9 cellular contexts compared by ENCODE assay signal in the genomic region with DNA sequence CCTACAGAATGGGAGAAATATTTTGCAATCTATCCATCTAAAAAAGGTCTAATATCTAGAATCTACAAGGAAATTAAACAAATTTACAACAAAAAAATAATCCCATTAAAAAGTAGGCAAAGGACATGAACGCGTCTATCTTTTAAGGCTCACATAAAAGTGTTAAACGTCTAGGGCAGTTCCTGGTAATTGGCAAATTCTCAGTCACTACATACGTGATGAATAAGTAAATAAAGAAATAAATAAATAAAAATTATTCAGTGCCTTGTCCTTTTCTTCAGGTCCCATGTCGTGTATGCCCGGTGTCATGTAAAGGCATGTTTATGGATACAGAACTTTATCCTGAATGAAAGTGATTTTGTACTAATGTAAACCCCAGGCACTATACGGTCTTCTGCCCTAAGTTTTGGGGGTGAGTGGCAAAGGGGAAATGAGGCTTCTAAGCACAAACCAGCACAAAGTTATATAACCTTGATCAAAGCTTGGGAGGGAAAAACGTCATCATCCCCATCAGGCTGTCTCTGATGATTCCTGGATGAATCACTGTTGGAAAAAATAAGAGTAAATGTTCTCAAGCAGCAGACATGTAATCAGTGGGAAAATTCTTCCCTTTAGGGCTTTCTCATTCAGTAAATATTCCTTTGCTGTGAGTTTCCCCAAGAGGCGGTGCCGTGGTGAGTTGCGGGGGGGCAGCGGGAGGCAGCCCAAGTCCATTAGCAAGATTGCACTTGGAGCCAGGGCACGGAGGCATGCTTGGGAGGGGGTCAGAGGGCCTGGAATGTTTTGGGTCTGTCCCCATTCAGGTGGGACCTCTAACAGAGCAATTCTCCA. TPM values are rescaled to one million over a fixed set of nuclear protein-coding genes. Genes with fewer than 3 reads are reported as not detected.
DNase-seq lines count a peak whose midpoint lies in the region; ATAC-seq and TF ChIP-seq lines count a peak whose summit lies in the region.
"Had no signal": no experiment of that assay in that cellular context is flagged by ENCODE, and none has a peak within 500 bp of the region (broad histone marks: within the 10 kb centered on the region; RNA-seq: fewer than 3 reads in every experiment).

No MANE protein-coding gene starts in this region.

- H3K4me1 Mint-ChIP-seq in CD8-positive, alpha-beta T cell (ENCODE audit: low read depth) = peaks cover 6% of the 10 kb centered on the region

- H3K27me3 Mint-ChIP-seq in CD8-positive, alpha-beta T cell (ENCODE audit: low read depth) = no peaks in the 10 kb centered on the region

- H3K27ac ChIP-seq in coronary artery (peak overlapping the region; percentile 75 to 93), lung (ENCODE audit: low read depth in 1 of 2, low read length in 1 of 2) (peak overlapping the region in 1 of 2 donors; percentile 5), urinary bladder (ENCODE audit: low read depth) (peak overlapping the region; percentile 66), spleen (no peak overlapping the region)
- no peak overlapping the region for H3K27ac ChIP-seq in CD8-positive, alpha-beta T cell (ENCODE audit: low read depth, low read length)

- H3K9me3 ChIP-seq in lung (ENCODE audit: control insufficient read depth in 2 of 2, insufficient read depth in 1 of 2, low read length in 1 of 2) (no peaks in the 10 kb centered on the region), spleen (peaks cover 0 to 4% (median 0%) of the 10 kb centered on the region in 8 donors)
- no peaks in the 10 kb centered on the region for H3K9me3 ChIP-seq in CD8-positive, alpha-beta T cell (ENCODE audit: low read length)

- WGBS in lung, 2 donors = 65 to 82% methylated on average over 13 of the region's 13 CpGs
- 34% methylated on average over 13 of the region's 13 CpGs for WGBS in urinary bladder
- WGBS in spleen, 5 donors = 78 to 86% (median 79%) methylated on average over 13 of the region's 13 CpGs

- ATAC-seq in lung (ENCODE audit: insufficient read depth, low FRiP score) (peak; percentile 63), HG02981 (IDR thresholded peaks at IDR 0.05; ENCODE audit: unreplicated experiment) (no peak), HG02938 (IDR thresholded peaks at IDR 0.05; ENCODE audit: unreplicated experiment) (no peak)
- ATAC-seq in CD8-positive, alpha-beta T cell = no peak

- H3K4me1 ChIP-seq in lung (ENCODE audit: control insufficient read depth in 2 of 2, insufficient read depth in 2 of 2, low read length in 2 of 2) (peaks cover 0 to 2% of the 10 kb centered on the region in 2 donors), urinary bladder (ENCODE audit: insufficient read depth) (no peaks in the 10 kb centered on the region), spleen (no peaks in the 10 kb centered on the region)
- no peaks in the 10 kb centered on the region for H3K4me1 ChIP-seq in CD8-positive, alpha-beta T cell (ENCODE audit: insufficient read depth, low read length)

- H3K4me3 ChIP-seq in coronary artery = no peak overlapping the region
- H3K4me3 ChIP-seq in lung = no peak overlapping the region
- no peak overlapping the region for H3K4me3 ChIP-seq in urinary bladder (ENCODE audit: low read depth, low read length)
- no peak overlapping the region for H3K4me3 ChIP-seq in spleen
- H3K4me3 ChIP-seq in CD8-positive, alpha-beta T cell (ENCODE audit: low read depth, low read length) = no peak overlapping the region

- no peak overlapping the region for H3K27ac Mint-ChIP-seq in CD8-positive, alpha-beta T cell
- H3K27ac Mint-ChIP-seq: activated naive CD8-positive, alpha-beta T cell treated with anti-CD3 and anti-CD28 coated beads, Interleukin-2, amount 10 ng/mL, durations not matched to agents 7 days and 5 days had no signal

- H3K4me3 Mint-ChIP-seq in CD8-positive, alpha-beta T cell = no peak overlapping the region
- H3K4me3 Mint-ChIP-seq: activated naive CD8-positive, alpha-beta T cell treated with anti-CD3 and anti-CD28 coated beads, Interleukin-2, amount 10 ng/mL, durations not matched to agents 7 days and 5 days had no signal

- H3K36me3 ChIP-seq in lung (ENCODE audit: control insufficient read depth in 2 of 2, insufficient read depth in 2 of 2, low read length in 2 of 2) = no peaks in the 10 kb centered on the region
- no peaks in the 10 kb centered on the region for H3K36me3 ChIP-seq in urinary bladder (ENCODE audit: insufficient read depth)
- no peaks in the 10 kb centered on the region for H3K36me3 ChIP-seq in spleen
- H3K36me3 ChIP-seq in CD8-positive, alpha-beta T cell (ENCODE audit: insufficient read depth, low read length) = no peaks in the 10 kb centered on the region

- no peaks in the 10 kb centered on the region for H3K36me3 Mint-ChIP-seq in CD8-positive, alpha-beta T cell

- H3K9me3 Mint-ChIP-seq in CD8-positive, alpha-beta T cell = no peaks in the 10 kb centered on the region

- no peak for TF ChIP-seq POLR2A in spleen (IDR thresholded peaks at IDR 0.05)

- TF ChIP-seq CTCF in coronary artery (IDR thresholded peaks at IDR 0.05) = no peak
- TF ChIP-seq CTCF in lung (IDR thresholded peaks at IDR 0.05; ENCODE audit: control extremely low read depth, extremely low read depth) = no peak
- TF ChIP-seq CTCF in spleen (IDR thresholded peaks at IDR 0.05 in 8 of 11, conservative IDR thresholded peaks at IDR 0.05 in 3 of 11) = no peak
- TF ChIP-seq CTCF in CD8-positive, alpha-beta T cell (IDR thresholded peaks at IDR 0.05) = no peak

- POLR2A ChIA-PET in CD8-positive, alpha-beta T cell (lab: Charles Lee) = no interaction called here

- intact Hi-C loops in spleen (cut with DNase I; ENCODE audit: low total_unique reads) = no loop called here
- intact Hi-C loops in CD8-positive, alpha-beta T cell (cut with DNase I, micrococcal nuclease) = no loop called here

- H3K27me3 ChIP-seq in lung (ENCODE audit: control insufficient read depth, insufficient read depth) = no peaks in the 10 kb centered on the region
- no peaks in the 10 kb centered on the region for H3K27me3 ChIP-seq in spleen (replicated peaks in 1 of 7)
- no peaks in the 10 kb centered on the region for H3K27me3 ChIP-seq in CD8-positive, alpha-beta T cell (ENCODE audit: insufficient read depth, low read length)

- peak; percentile 68 for DNase-seq in LoVo (ENCODE audit: low spot score)
- DNase-seq in coronary artery (ENCODE audit: low spot score) = peak; percentile 94
- no peak for DNase-seq in lung (ENCODE audit: low spot score)
- no peak for DNase-seq in spleen
- DNase-seq in CD8-positive, alpha-beta T cell = no peak
- DNase-seq: activated naive CD8-positive, alpha-beta T cell treated with anti-CD3 and anti-CD28 coated beads, Interleukin-2, amount 10 ng/mL, durations not matched to agents 7 days and 5 days had no signal

- CTCF ChIA-PET in CD8-positive, alpha-beta T cell (lab: Charles Lee) = interaction anchor here (0.7 kb wide), 1 partner anchor 40 kb away, joined by 5 read pairs; no protein-coding TSS in a partner anchor

RNA-seq across cellular contexts. Expression of a gene that starts 30.4 kb away (rescaled TPM):
- total RNA-seq in lung (100 to 1,000 TPM; 124 to 218 TPM), urinary bladder (42.5 TPM), spleen (10 to 100 TPM; 18.6 to 50.8 (median 36.4) TPM)
- polyA plus RNA-seq in lung (10 to 100 TPM; 38.2 to 75.3 TPM), urinary bladder (44.1 TPM), spleen (1 to 10 TPM; 1.9 to 4.6 (median 2.2) TPM)
- total RNA-seq in CD8-positive, alpha-beta T cell = 10 to 100 TPM; 15.8 TPM

Comparison
In these comparisons a context has a peak if more than half of its experiments do, and no peak if none do; other contexts are left out.
1. DNase-seq: peak in LoVo (single experiment) and coronary artery (single experiment); none in lung (single experiment), spleen (single experiment) and CD8-positive, alpha-beta T cell (0 of 7).
2. H3K27ac ChIP-seq: peak in coronary artery (2 of 2) and urinary bladder (single experiment); none in spleen (0 of 8) and CD8-positive, alpha-beta T cell (single experiment).